8 cellular contexts compared by ENCODE assay signal in the genomic region with DNA sequence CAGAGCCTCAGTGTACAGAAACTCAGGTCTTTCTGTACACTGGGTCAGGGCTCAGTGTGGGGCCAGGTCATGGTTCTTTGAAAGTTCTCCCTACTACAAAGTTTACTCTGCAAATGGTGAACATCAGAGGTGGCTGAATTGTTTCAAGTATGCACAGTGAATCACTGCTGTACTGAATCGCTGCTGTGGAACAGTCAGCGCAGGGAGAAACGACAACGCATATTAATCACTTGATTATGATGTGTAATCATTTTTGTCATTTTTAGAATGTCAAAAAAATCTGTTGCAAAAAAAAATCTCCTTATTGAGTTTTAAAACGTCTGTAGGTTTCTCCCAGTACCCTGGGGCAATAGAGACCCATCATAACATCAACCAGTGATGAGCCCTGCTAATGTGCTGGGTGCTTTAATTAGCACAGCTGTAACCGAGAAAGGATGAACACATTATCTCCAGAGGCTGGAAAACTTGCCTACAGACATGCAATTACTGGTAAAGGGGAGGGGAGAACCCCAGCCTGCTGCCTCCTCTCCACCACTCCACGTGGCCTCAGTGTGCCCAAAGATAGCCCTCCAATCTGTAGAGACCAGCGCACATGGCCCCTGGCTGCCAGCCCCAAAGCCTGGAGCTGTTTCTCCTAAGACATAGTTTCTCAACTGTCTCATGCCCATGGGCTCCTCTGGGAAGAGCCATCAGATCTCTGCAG. TPM values are rescaled to one million over a fixed set of nuclear protein-coding genes. Genes with fewer than 3 reads are reported as not detected.
DNase-seq lines count a peak whose midpoint lies in the region; ATAC-seq, FAIRE-seq and TF ChIP-seq lines count a peak whose summit lies in the region.

No MANE protein-coding gene starts in this region.

- H3K27ac ChIP-seq in A549: peak overlapping the region; percentile 76 to 80; a peak in 5 of 6 replicates
- peak overlapping the region; percentile 79 for H3K27ac ChIP-seq in colonic mucosa
- peak overlapping the region; percentile 64 for H3K27ac ChIP-seq in naive thymus-derived CD4-positive, alpha-beta T cell (ENCODE audit: low read depth, low read length)

- H3K4me3 ChIP-seq in A549 (no peak overlapping the region), colonic mucosa (no peak overlapping the region)
- no peak overlapping the region for H3K4me3 ChIP-seq in naive thymus-derived CD4-positive, alpha-beta T cell (ENCODE audit: low read length)

- in situ Hi-C loops in KBM-7 (cut with MboI; ENCODE audit: low pct_unique_long_range_greater_than_20kb, low sequenced_read_pairs): loop anchor here (10.0 kb wide), 1 partner anchor 46 kb away; no protein-coding TSS in a partner anchor

- intact Hi-C loops in colonic mucosa (cut with DNase I): no loop called here
- intact Hi-C loops in naive thymus-derived CD4-positive, alpha-beta T cell (cut with micrococcal nuclease): no loop called here

- no peak for TF ChIP-seq CTCF in A549 (IDR thresholded peaks at IDR 0.05)
- TF ChIP-seq CTCF in colonic mucosa (IDR thresholded peaks at IDR 0.05): no peak

- TF ChIP-seq RAD21 in A549 (conservative IDR thresholded peaks at IDR 0.05 in 1 of 2, IDR thresholded peaks at IDR 0.05 in 1 of 2): no peak

- no peak for TF ChIP-seq EP300 in A549 (IDR thresholded peaks at IDR 0.05)

- peak overlapping the region; percentile 62 to 84 (median 84) for H3K4me3 Mint-ChIP-seq in naive thymus-derived CD4-positive, alpha-beta T cell

- H3K4me2 ChIP-seq in A549: peak overlapping the region; percentile 11; the same call in 2 of the 3 replicates

- ATAC-seq in A549 (no peak), HG03045 (IDR thresholded peaks at IDR 0.05; ENCODE audit: unreplicated experiment) (no peak)
- ATAC-seq in naive thymus-derived CD4-positive, alpha-beta T cell: no peak

- H3K9ac ChIP-seq in colonic mucosa (ENCODE audit: low read depth in 2 of 2, low read length in 2 of 2): peak overlapping the region in 1 of 2 donors; percentile 80

- 74% methylated on average over 8 of the region's 8 CpGs for WGBS in A549 (ENCODE audit: missing lambda C conversion rate)

- POLR2A ChIA-PET in A549 (lab: Yijun Ruan, JAX): interaction anchor here (0.6 to 0.8 kb wide), 2 partner anchors 24 to 43 kb away, joined by 3 to 5 read pairs; no protein-coding TSS in a partner anchor
- POLR2A ChIA-PET in naive thymus-derived CD4-positive, alpha-beta T cell (lab: Charles Lee): interaction anchor here (0.8 to 6.0 kb wide), 5 partner anchors 7 to 62 kb away, joined by 3 to 79 read pairs (median 14); a partner anchor contains a TSS

- H3K27me3 Mint-ChIP-seq in naive thymus-derived CD4-positive, alpha-beta T cell: no peaks in the 10 kb centered on the region

- H3K27ac Mint-ChIP-seq in naive thymus-derived CD4-positive, alpha-beta T cell: peak overlapping the region; percentile 83 to 98 (median 94)

- DNase-seq in A549 (ENCODE audit: low read depth in 1 of 2, low spot score in 1 of 2) (no peak), GM03348 (ENCODE audit: low spot score) (peak; percentile 56), colonic mucosa (no peak), SK-N-DZ (ENCODE audit: low spot score) (no peak), KBM-7 (no peak), NCI-H510A (lab: John Stamatoyannopoulos, UW) (no peak)
- no peak for DNase-seq in naive thymus-derived CD4-positive, alpha-beta T cell

- FAIRE-seq in A549 (lab: Jason Lieb, UNC): no peak

- H3K9me3 ChIP-seq in A549: no peaks in the 10 kb centered on the region
- H3K9me3 ChIP-seq in colonic mucosa: no peaks in the 10 kb centered on the region
- H3K9me3 ChIP-seq in naive thymus-derived CD4-positive, alpha-beta T cell (ENCODE audit: control insufficient read depth in 2 of 3, low read length in 3 of 3): no peaks in the 10 kb centered on the region

- CTCF ChIA-PET in A549 (lab: Yijun Ruan, JAX): interaction anchor here (1.0 to 9.2 kb wide), 7 partner anchors 8 to 65 kb away, joined by 3 to 108 read pairs (median 17); no protein-coding TSS in a partner anchor
- CTCF ChIA-PET in naive thymus-derived CD4-positive, alpha-beta T cell (lab: Charles Lee): interaction anchor here (1.6 to 3.3 kb wide), 4 partner anchors 8 to 193 kb away, joined by 4 to 32 read pairs (median 16); no protein-coding TSS in a partner anchor

- no peaks in the 10 kb centered on the region for H3K27me3 ChIP-seq in colonic mucosa
- H3K27me3 ChIP-seq in naive thymus-derived CD4-positive, alpha-beta T cell (ENCODE audit: control insufficient read depth in 2 of 2, insufficient read depth in 2 of 2, low read length in 2 of 2): no peaks in the 10 kb centered on the region

- peaks cover 0 to 14% (median 3%) of the 10 kb centered on the region in 5 donors for H3K36me3 Mint-ChIP-seq in naive thymus-derived CD4-positive, alpha-beta T cell

- peaks cover 0 to 2% (median 0%) of the 10 kb centered on the region in 11 donors for H3K9me3 Mint-ChIP-seq in naive thymus-derived CD4-positive, alpha-beta T cell

- H3K4me1 ChIP-seq in A549 (peaks cover 70% of the 10 kb centered on the region), colonic mucosa (peaks cover 64% of the 10 kb centered on the region)
- H3K4me1 ChIP-seq in naive thymus-derived CD4-positive, alpha-beta T cell (ENCODE audit: control insufficient read depth in 2 of 2, insufficient read depth in 2 of 2, low read length in 2 of 2): peaks cover 37 to 81% of the 10 kb centered on the region in 2 donors

- H3K4me1 Mint-ChIP-seq in naive thymus-derived CD4-positive, alpha-beta T cell: peaks cover 75 to 98% (median 87%) of the 10 kb centered on the region in 7 donors

- TF ChIP-seq POLR2A in A549 (IDR thresholded peaks at IDR 0.05; ENCODE audit: low read length): no peak

- no peaks in the 10 kb centered on the region for H3K36me3 ChIP-seq in colonic mucosa
- H3K36me3 ChIP-seq in naive thymus-derived CD4-positive, alpha-beta T cell (ENCODE audit: control insufficient read depth in 2 of 3, insufficient read depth in 3 of 3, low read length in 3 of 3): no peaks in the 10 kb centered on the region

TF ChIP-seq in A549, 52 proteins besides CTCF, POLR2A, EP300 and RAD21:
- TF ChIP-seq GATA3 (IDR thresholded peaks at IDR 0.05; ENCODE audit: borderline replicate concordance) (no peak), MAFK (IDR thresholded peaks at IDR 0.05; ENCODE audit: partially characterized antibody) (peak; percentile 58), ZSCAN20 (CRISPR knock-in tag; IDR thresholded peaks at IDR 0.05) (no peak), NPAS2 (CRISPR knock-in tag; IDR thresholded peaks at IDR 0.05; ENCODE audit: borderline replicate concordance) (no peak), RNF2 (IDR thresholded peaks at IDR 0.05; ENCODE audit: borderline replicate concordance, low read depth) (no peak), CHD4 (IDR thresholded peaks at IDR 0.05; ENCODE audit: borderline replicate concordance) (no peak)

RNA-seq across cellular contexts. Expression of a gene that starts 12.8 kb away (rescaled TPM):
- 14.3 and 18.1 TPM in 2 replicates for polyA plus RNA-seq in A549 (2011; rRNA removed)
- polyA plus RNA-seq in A549 (2012; cell fraction: cytosol; rRNA removed): 4.8 TPM in 2 replicates
- polyA plus RNA-seq in A549 (2012; cell fraction: nucleus; rRNA removed): 3.8 and 5.0 TPM in 2 replicates
- polyA plus RNA-seq in A549 (2017; fragmentation: RNase III; extraction: RNeasy Plus Mini Kit Qiagen cat#74134 plus additional on column Dnase treatment): 4.9 to 8.4 TPM (median 6.8 TPM) in 3 replicates
- polyA minus RNA-seq in A549 (2011; rRNA and poly(A)+ RNA removed): 54.8 and 57.9 TPM in 2 replicates
- 10 to 100 TPM; 70.3 to 73.4 TPM for total RNA-seq in colonic mucosa
- total RNA-seq in naive thymus-derived CD4-positive, alpha-beta T cell: 100 to 1,000 TPM in 1 of 5 experiments, 10 to 100 TPM in 4; 47.8 to 104 (median 63.9) TPM
- polyA plus RNA-seq in naive thymus-derived CD4-positive, alpha-beta T cell: 1 to 10 TPM; 7.5 to 9.0 TPM
- 17.8 and 29.7 TPM in 2 replicates for polyA plus RNA-seq in SK-N-DZ (2014; cell fraction: cytosol; rRNA removed)
- 11.8 and 30.2 TPM in 2 replicates for polyA plus RNA-seq in SK-N-DZ (2014; cell fraction: nucleus; rRNA removed)
